Comparison of ENCODE assay signal across 22 cellular contexts in the genomic region with DNA sequence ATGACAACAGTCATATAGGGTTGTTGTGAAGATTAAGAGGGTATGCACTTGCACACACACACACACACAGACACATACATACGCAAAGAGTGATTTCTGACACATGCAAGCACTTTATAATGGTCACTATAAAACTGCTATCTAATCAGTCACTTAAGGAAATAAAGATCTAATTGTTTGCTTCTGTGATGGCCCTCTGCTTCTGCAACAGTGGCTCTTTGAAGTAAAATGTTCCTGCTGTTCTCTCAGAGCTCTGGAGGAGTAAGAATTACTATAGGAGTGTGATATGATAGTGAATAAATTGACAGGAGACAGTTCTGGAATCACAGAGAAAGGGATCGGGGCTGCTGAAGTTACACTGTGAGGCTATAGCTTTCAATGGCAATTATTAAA.
DNase-seq lines count a peak whose midpoint lies in the region; ATAC-seq and TF ChIP-seq lines count a peak whose summit lies in the region.
"Had no signal": no experiment of that assay in that cellular context is flagged by ENCODE, and none has a peak within 500 bp of the region (broad histone marks: within the 10 kb centered on the region; RNA-seq: fewer than 3 reads in every experiment).

No MANE protein-coding gene starts in this region.

- H3K56ac ChIP-seq in mesendoderm (ENCODE audit: low read length): no peak overlapping the region

- H2BK120ac ChIP-seq in mesendoderm (ENCODE audit: low read depth, low read length): no peak overlapping the region

- no peaks in the 10 kb centered on the region for H3K79me2 ChIP-seq in mesendoderm (ENCODE audit: control insufficient read depth, insufficient read depth, low read length)

- intact Hi-C loops in left ventricle myocardium superior (cut with micrococcal nuclease) (no loop called here), right cardiac atrium (cut with DNase I) (no loop called here), aorta (cut with DNase I) (no loop called here)

- no peak overlapping the region for H3K18ac ChIP-seq in mesendoderm (ENCODE audit: low read length)

- TF ChIP-seq CTCF in VCaP (conservative IDR thresholded peaks at IDR 0.05): no peak

- H3K9me3 ChIP-seq in right cardiac atrium (ENCODE audit: control insufficient read depth, low read length) (no peaks in the 10 kb centered on the region), aorta (ENCODE audit: control insufficient read depth, low read length) (no peaks in the 10 kb centered on the region)
- H3K9me3 ChIP-seq: BLaER1, SJSA1 had no signal

- H3K4ac ChIP-seq in mesendoderm (ENCODE audit: low read depth, low read length): no peak overlapping the region

- no peak overlapping the region for H3K9ac ChIP-seq in mesendoderm (ENCODE audit: low read length)
- H3K9ac ChIP-seq: BLaER1 had no signal

- no peaks in the 10 kb centered on the region for H3K27me3 ChIP-seq in right cardiac atrium (ENCODE audit: control insufficient read depth, insufficient read depth)
- no peaks in the 10 kb centered on the region for H3K27me3 ChIP-seq in mesendoderm (ENCODE audit: insufficient read depth, low read length, poor library complexity)
- H3K27me3 ChIP-seq in aorta (ENCODE audit: control insufficient read depth in 1 of 2, insufficient read depth in 2 of 2, low read length in 1 of 2): no peaks in the 10 kb centered on the region
- H3K27me3 ChIP-seq: BLaER1, SJSA1 had no signal

- no peak overlapping the region for H3K23ac ChIP-seq in mesendoderm (ENCODE audit: low read length)

- H2BK5ac ChIP-seq in mesendoderm (ENCODE audit: low read length): no peak overlapping the region

- no peak overlapping the region for H4K8ac ChIP-seq in mesendoderm (ENCODE audit: low read depth, low read length)

- peak; percentile 26 for ATAC-seq in left ventricle myocardium superior
- ATAC-seq in right cardiac atrium: no peak
- no peak for ATAC-seq in HG02623 (IDR thresholded peaks at IDR 0.05; ENCODE audit: unreplicated experiment)
- no peak for ATAC-seq in aorta (ENCODE audit: low FRiP score)
- ATAC-seq: HepG2, K562 had no signal

- WGBS in right cardiac atrium: 25% methylated on average over 2 of the region's 2 CpGs
- no CpG with 5 or more reads among the region's 2 CpGs for WGBS in mesendoderm (ENCODE audit: extremely low coverage, insufficient coverage, low lambda C conversion rate)
- 44 to 96% methylated on average over 2 of the region's 2 CpGs for WGBS in aorta, 2 donors

- no peaks in the 10 kb centered on the region for H3K79me1 ChIP-seq in mesendoderm (ENCODE audit: low read length)

- H3K4me3 ChIP-seq in right cardiac atrium (ENCODE audit: low read length): no peak overlapping the region
- no peak overlapping the region for H3K4me3 ChIP-seq in mesendoderm (ENCODE audit: low read length)
- no peak overlapping the region for H3K4me3 ChIP-seq in aorta (ENCODE audit: low read length in 2 of 2)
- H3K4me3 ChIP-seq: BLaER1, K562, PC-9, SJSA1 had no signal

- H3K27ac ChIP-seq in right cardiac atrium (ENCODE audit: low read length): no peak overlapping the region
- peak overlapping the region; percentile 56 for H3K27ac ChIP-seq in VCaP
- H3K27ac ChIP-seq in mesendoderm (ENCODE audit: low read depth, low read length): no peak overlapping the region
- H3K27ac ChIP-seq in aorta (ENCODE audit: low read depth in 1 of 2, low read length in 2 of 2): no peak overlapping the region
- H3K27ac ChIP-seq: BLaER1, PC-9, SJSA1 had no signal

- DNase-seq in left ventricle myocardium superior (no peak), right cardiac atrium (no peak), mesendoderm (peak; percentile 12), aorta (no peak), NCI-H774 (lab: John Stamatoyannopoulos, UW) (no peak)
- DNase-seq in activated T-cell treated with anti-CD3 and anti-CD28 coated beads, Interleukin-2, amount 50 U/mL, for 1 hour: no peak
- DNase-seq: CD4-positive, CD25-positive, alpha-beta regulatory T cell; Kasumi-1; NCI-H1092 treated with DMSO at 0.1 percent for 48 hours; NCI-H1436; NCI-H187; NCI-H2107; NCI-H446; NCI-H524 treated with DMSO at 0.1 percent for 48 hours; NK-92 treated with Interleukin-12 subunit alpha and Interleukin-12 subunit beta, amount 100 ng/mL, for 24 hours; PC-9 had no signal

- H3K36me3 ChIP-seq in mesendoderm (ENCODE audit: control insufficient read depth, insufficient read depth, low read length) (no peaks in the 10 kb centered on the region), aorta (ENCODE audit: control insufficient read depth in 1 of 2, insufficient read depth in 2 of 2, low read length in 1 of 2) (no peaks in the 10 kb centered on the region)
- H3K36me3 ChIP-seq: BLaER1, SJSA1 had no signal

- H3K4me1 ChIP-seq in right cardiac atrium (ENCODE audit: control insufficient read depth, insufficient read depth, low read length) (no peaks in the 10 kb centered on the region), mesendoderm (ENCODE audit: control insufficient read depth, low read depth, low read length) (no peaks in the 10 kb centered on the region), aorta (ENCODE audit: control insufficient read depth in 1 of 2, insufficient read depth in 2 of 2, low read length in 2 of 2) (peaks cover 0 to 4% of the 10 kb centered on the region in 2 donors)
- H3K4me1 ChIP-seq: BLaER1, SJSA1 had no signal

- no peak overlapping the region for H3K4me2 ChIP-seq in mesendoderm (ENCODE audit: low read length)
- H3K4me2 ChIP-seq: BLaER1, PC-9 had no signal

- H2BK15ac ChIP-seq in mesendoderm (replicated peaks; ENCODE audit: low read depth): no peak overlapping the region

- no peak overlapping the region for H4K5ac ChIP-seq in mesendoderm (ENCODE audit: low read length)

- no peak overlapping the region for H2AK5ac ChIP-seq in mesendoderm (ENCODE audit: low read length)
